Comparison of ENCODE assay signal across 31 cellular contexts in the genomic region with DNA sequence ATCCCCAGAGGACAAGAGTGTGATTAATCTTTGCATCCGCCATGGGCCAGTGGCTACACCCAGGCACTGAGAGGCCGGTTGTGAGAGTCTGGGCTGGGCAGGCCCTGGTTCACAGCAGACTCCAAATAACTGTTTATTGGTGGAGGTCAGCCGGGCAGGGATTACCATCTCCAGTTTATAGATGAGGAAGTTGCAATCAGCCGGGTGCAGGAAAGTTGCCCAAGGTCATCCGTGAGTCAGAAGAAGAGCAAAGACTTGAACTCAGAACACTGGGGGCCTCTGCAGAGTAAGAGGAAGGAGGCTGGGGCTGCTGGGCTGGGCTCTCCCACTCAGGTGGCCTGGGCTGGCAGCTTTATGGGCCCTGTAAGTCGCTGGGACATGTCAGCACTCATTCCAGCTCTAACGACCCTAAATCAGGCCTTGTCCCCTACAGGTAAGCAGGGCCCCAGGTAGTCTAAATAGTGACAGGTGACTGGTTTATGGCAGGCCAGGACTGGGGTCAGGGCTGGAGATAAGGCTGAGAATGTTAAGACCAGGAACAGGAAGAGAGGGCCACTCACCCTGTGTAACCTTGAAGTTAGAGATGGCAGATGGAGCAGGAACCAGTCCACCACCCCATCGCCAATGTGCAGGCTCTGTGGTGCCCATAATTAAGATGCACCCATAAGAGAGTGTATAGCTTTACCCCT. TPM values are rescaled to one million over a fixed set of nuclear protein-coding genes. Genes with fewer than 3 reads are reported as not detected.
DNase-seq lines count a peak whose midpoint lies in the region; ATAC-seq, FAIRE-seq and TF ChIP-seq lines count a peak whose summit lies in the region.
"Had no signal": no experiment of that assay in that cellular context is flagged by ENCODE, and none has a peak within 500 bp of the region (broad histone marks: within the 10 kb centered on the region; RNA-seq: fewer than 3 reads in every experiment).

No MANE protein-coding gene starts in this region.

- H3K27ac ChIP-seq in left ventricle myocardium inferior (replicated peaks) (no peak overlapping the region), upper lobe of left lung (peak overlapping the region in 3 of 4 donors; percentile 54 to 88 (median 87)), small intestine (ENCODE audit: low read depth in 1 of 2, low read length in 1 of 2) (no peak overlapping the region)
- H3K27ac ChIP-seq: BLaER1, brain microvascular endothelial cell, sigmoid colon, tibial nerve had no signal

- H3K4me1 ChIP-seq in left ventricle myocardium inferior (peaks cover 45% of the 10 kb centered on the region), upper lobe of left lung (peaks cover 23 to 47% (median 24%) of the 10 kb centered on the region in 4 donors), small intestine (ENCODE audit: control insufficient read depth in 2 of 2, insufficient read depth in 1 of 2, low read depth in 1 of 2, low read length in 1 of 2) (peaks cover 0 to 2% of the 10 kb centered on the region in 2 donors)

- no peak for TF ChIP-seq EP300 in upper lobe of left lung (IDR thresholded peaks at IDR 0.05)

- no peak for TF ChIP-seq POLR2A in NB4 (IDR thresholded peaks at IDR 0.05; ENCODE audit: extremely low read depth, insufficient read length)
- no peak for TF ChIP-seq POLR2A in upper lobe of left lung (IDR thresholded peaks at IDR 0.05)

- whole genome bisulfite sequencing in upper lobe of left lung, 2 donors = 56% methylated on average over 7 to 8 of the region's 8 CpGs
- 41 to 61% (median 53%) methylated on average over 8 of the region's 8 CpGs for WGBS in small intestine, 3 donors

- intact Hi-C loops in Right ventricle myocardium inferior (cut with DNase I) (no loop called here), left ventricle myocardium inferior (cut with micrococcal nuclease) (no loop called here)

- peak; percentile 80 for DNase-seq in Right ventricle myocardium inferior (ENCODE audit: missing footprints)
- no peak for DNase-seq in left ventricle myocardium inferior
- peak; percentile 81 for DNase-seq in NB4 (ENCODE audit: low read depth)
- peak; percentile 27 for DNase-seq in fibroblast of villous mesenchyme (ENCODE audit: low read depth)
- DNase-seq in upper lobe of left lung = peak in 1 of 2 donors; percentile 61
- no peak for DNase-seq in iPS-NIHi7 (ENCODE audit: extremely low spot score)
- no peak for DNase-seq in small intestine
- DNase-seq: activated CD4-positive, alpha-beta T cell treated with anti-CD3 and anti-CD28 coated beads for 48 hours; activated T-cell treated with anti-CD3 and anti-CD28 coated beads, Interleukin-2, amount 50 U/mL, for 24 hours; brain microvascular endothelial cell; Calu3; effector memory CD4-positive, alpha-beta T cell; erythroblast; foreskin melanocyte; midbrain; NCI-H2081; NCI-H226; NCI-H748 treated with DMSO at 0.1 percent for 48 hours; SHP77; sigmoid colon; stimulated activated CD8-positive, alpha-beta memory T cell treated with anti-CD3 and anti-CD28 coated beads, Interleukin-4, amount 100 ng/mL, for 48 hours; T-cell had no signal

- ATAC-seq in Right ventricle myocardium inferior (no peak), upper lobe of left lung (ENCODE audit: low FRiP score in 2 of 2) (no peak), GM21423 (IDR thresholded peaks at IDR 0.05; ENCODE audit: unreplicated experiment) (no peak)
- ATAC-seq: left lung, T-cell had no signal

- no peaks in the 10 kb centered on the region for H3K36me3 ChIP-seq in left ventricle myocardium inferior
- no peaks in the 10 kb centered on the region for H3K36me3 ChIP-seq in upper lobe of left lung
- H3K36me3 ChIP-seq in small intestine (ENCODE audit: control insufficient read depth in 2 of 2, insufficient read depth in 2 of 2, low read length in 2 of 2) = no peaks in the 10 kb centered on the region
- H3K36me3 ChIP-seq: BLaER1, brain microvascular endothelial cell, left lung, sigmoid colon, tibial nerve had no signal

- H3K27me3 ChIP-seq in left ventricle myocardium inferior (ENCODE audit: low read depth) (peaks cover 85% of the 10 kb centered on the region), upper lobe of left lung (peaks cover 0 to 15% (median 11%) of the 10 kb centered on the region in 4 donors), small intestine (ENCODE audit: control insufficient read depth in 2 of 2, insufficient read depth in 2 of 2, low read length in 2 of 2) (peaks cover 2 to 38% of the 10 kb centered on the region in 2 donors)

- no peak overlapping the region for H3K4me3 ChIP-seq in left ventricle myocardium inferior
- H3K4me3 ChIP-seq in NB4 (ENCODE audit: low read depth, low read length) = no peak overlapping the region
- H3K4me3 ChIP-seq in fibroblast of villous mesenchyme (ENCODE audit: low read depth, low read length) = no peak overlapping the region
- no peak overlapping the region for H3K4me3 ChIP-seq in upper lobe of left lung
- H3K4me3 ChIP-seq in small intestine (ENCODE audit: low read depth in 1 of 2, low read length in 2 of 2) = no peak overlapping the region
- H3K4me3 ChIP-seq: BLaER1, left lung, sigmoid colon, tibial nerve had no signal

- no peak for FAIRE-seq in small intestine (lab: Jason Lieb, UNC)
- FAIRE-seq: colon, GM12891 had no signal

- H3K9me3 ChIP-seq in left ventricle myocardium inferior (replicated peaks) (no peaks in the 10 kb centered on the region), upper lobe of left lung (no peaks in the 10 kb centered on the region), small intestine (ENCODE audit: control insufficient read depth, low read depth) (no peaks in the 10 kb centered on the region)
- H3K9me3 ChIP-seq: left lung, sigmoid colon, tibial nerve had no signal

- TF ChIP-seq CTCF in left ventricle myocardium inferior (IDR thresholded peaks at IDR 0.05; ENCODE audit: borderline replicate concordance) (no peak), NB4 (IDR thresholded peaks at IDR 0.05; ENCODE audit: low read depth, low read length) (no peak), fibroblast of villous mesenchyme (IDR thresholded peaks at IDR 0.05; ENCODE audit: insufficient read depth, low read depth, low read length) (no peak), upper lobe of left lung (IDR thresholded peaks at IDR 0.05) (no peak)

RNA-seq across cellular contexts. Expression of gene CA4, which starts 2.1 kb away (rescaled TPM):
- 13.4 TPM for total RNA-seq in Right ventricle myocardium inferior
- total RNA-seq in left ventricle myocardium inferior = 12.9 TPM
- total RNA-seq in fibroblast of villous mesenchyme = not detected in 2 replicates
- total RNA-seq in upper lobe of left lung = 100 to 1,000 TPM in 1 of 6 donors, 10 to 100 TPM in 4, 1 to 10 TPM in 1; 7.3 to 102 (median 45.5) TPM
- polyA plus RNA-seq in small intestine = 1 to 10 TPM in 1 of 3 donors, not detected in 2; 3.6 TPM
- total RNA-seq: A673; activated CD8-positive, alpha-beta memory T cell treated with anti-CD3 and anti-CD28 coated beads for 36 hours; T-cell had no signal
- polyA plus RNA-seq: neural cell had no signal

Comparison
In these comparisons a context has a peak if more than half of its experiments do, and no peak if none do; other contexts are left out.
1. DNase-seq: peak in Right ventricle myocardium inferior (single experiment), NB4 (single experiment) and fibroblast of villous mesenchyme (single experiment); none in left ventricle myocardium inferior (single experiment), iPS-NIHi7 (single experiment) and small intestine (single experiment).
2. H3K27ac ChIP-seq: peak in upper lobe of left lung (3 of 4); none in left ventricle myocardium inferior (single experiment) and small intestine (0 of 2).